In genomic region chr20:52812231-52812847, GRCh38 we compare ENCODE assay signal across 21 cellular contexts.
DNase-seq lines count a peak whose midpoint lies in the region; ATAC-seq and TF ChIP-seq lines count a peak whose summit lies in the region.
"Had no signal": no experiment of that assay in that cellular context is flagged by ENCODE, and none has a peak within 500 bp of the region (broad histone marks: within the 10 kb centered on the region; RNA-seq: fewer than 3 reads in every experiment).

No MANE protein-coding gene starts in this region.

- WGBS in aorta, 2 donors = 76 to 84% methylated on average over 4 of the region's 4 CpGs
- WGBS in psoas muscle, 3 donors = 82 to 84% (median 82%) methylated on average over 4 of the region's 4 CpGs

- H2AFZ ChIP-seq in OCI-LY3 (ENCODE audit: low read depth, low read length) = no peak overlapping the region

- DNase-seq in AG20443 (ENCODE audit: low spot score) (peak; percentile 43), GM12864 (ENCODE audit: low read depth) (no peak), fibroblast of mammary gland (ENCODE audit: low read depth) (peak; percentile 11), aorta (no peak), psoas muscle (no peak), putamen (ENCODE audit: low spot score) (no peak)
- no peak for DNase-seq in activated naive CD8-positive, alpha-beta T cell treated with anti-CD3 and anti-CD28 coated beads, Interleukin-2, amount 50 U/mL, for 24 hours
- DNase-seq: DMS79; IMR-90; NCI-H1092; NCI-H526 treated with DMSO at 0.1 percent for 48 hours; RPMI8226; stimulated activated naive B cell treated with anti-CD40 and anti-IgM and Interleukin-4, amounts not matched to agents 10 μg/mL and 1 μg/mL and 100 μg/mL, for 72 hours; thyroid gland; WERI-Rb-1 had no signal

- peaks cover 62% of the 10 kb centered on the region for H3K27me3 ChIP-seq in OCI-LY3 (ENCODE audit: low read depth, low read length)
- H3K27me3 ChIP-seq in aorta (ENCODE audit: control insufficient read depth in 1 of 2, insufficient read depth in 2 of 2, low read length in 1 of 2) = peaks cover 0 to 4% of the 10 kb centered on the region in 2 donors
- H3K27me3 ChIP-seq in psoas muscle (ENCODE audit: insufficient read depth in 3 of 3, low read length in 2 of 3) = peaks cover 0 to 5% (median 0%) of the 10 kb centered on the region in 3 donors
- H3K27me3 ChIP-seq: cardiac muscle cell, thyroid gland had no signal

- no peaks in the 10 kb centered on the region for H3K9me3 ChIP-seq in OCI-LY3 (ENCODE audit: insufficient read depth, low read length)
- peaks cover 2% of the 10 kb centered on the region for H3K9me3 ChIP-seq in aorta (ENCODE audit: control insufficient read depth, low read length)
- H3K9me3 ChIP-seq in psoas muscle = no peaks in the 10 kb centered on the region
- H3K9me3 ChIP-seq: thyroid gland had no signal

- H3K79me2 ChIP-seq in OCI-LY3 (ENCODE audit: low read length) = no peaks in the 10 kb centered on the region

- H3K4me2 ChIP-seq in OCI-LY3 (ENCODE audit: low read length) = no peak overlapping the region

- no peaks in the 10 kb centered on the region for H3K9me3 Mint-ChIP-seq in activated naive CD8-positive, alpha-beta T cell treated with anti-CD3 and anti-CD28 coated beads, Interleukin-2, amount 50 U/mL, for 24 hours
- H3K9me3 Mint-ChIP-seq: activated T-helper 1 cell treated with anti-CD3 and anti-CD28 coated beads, Interleukin-12 subunit alpha, Interleukin-12 subunit beta, Interleukin-2, Interleukin-4 antibody, amounts not matched to agents 30 ng/mL and 10 ng/mL and 1 ng/mL, durations not matched to agents 14 hours and 24 hours and 36 hours; memory B cell; natural killer cell treated with Interleukin-12 subunit alpha and Interleukin-12 subunit beta and Interleukin-15 and Interleukin-18, amount 100 ng/mL, for 72 hours; stimulated activated naive B cell treated with anti-CD40 and anti-IgM and Interleukin-4, amounts not matched to agents 10 μg/mL and 1 μg/mL and 100 μg/mL, for 72 hours had no signal

- no peaks in the 10 kb centered on the region for H4K20me1 ChIP-seq in OCI-LY3 (ENCODE audit: insufficient read depth, low read length)

- intact Hi-C loops in aorta (cut with DNase I) (no loop called here), psoas muscle (cut with DNase I) (no loop called here)

- no peak overlapping the region for H3K4me3 ChIP-seq in GM12864 (ENCODE audit: low read depth, low read length)
- H3K4me3 ChIP-seq in OCI-LY3 (ENCODE audit: low read length) = no peak overlapping the region
- no peak overlapping the region for H3K4me3 ChIP-seq in fibroblast of mammary gland (ENCODE audit: control insufficient read depth, low read depth, low read length)
- no peak overlapping the region for H3K4me3 ChIP-seq in aorta (ENCODE audit: low read length in 2 of 2)
- no peak overlapping the region for H3K4me3 ChIP-seq in psoas muscle
- H3K4me3 ChIP-seq: cardiac muscle cell, thyroid gland had no signal

- H3K36me3 ChIP-seq in OCI-LY3 (replicated peaks; ENCODE audit: low read depth, low read length) = no peaks in the 10 kb centered on the region
- no peaks in the 10 kb centered on the region for H3K36me3 ChIP-seq in aorta (ENCODE audit: control insufficient read depth in 1 of 2, insufficient read depth in 2 of 2, low read length in 1 of 2)
- H3K36me3 ChIP-seq in psoas muscle (ENCODE audit: insufficient read depth in 1 of 2, low read depth in 1 of 2) = no peaks in the 10 kb centered on the region
- H3K36me3 ChIP-seq: cardiac muscle cell, thyroid gland, WERI-Rb-1 had no signal

- peak; percentile 31 for TF ChIP-seq CTCF in GM12864 (IDR thresholded peaks at IDR 0.05; ENCODE audit: low read depth, low read length, missing control alignments)
- peak; percentile 23 for TF ChIP-seq CTCF in OCI-LY3 (IDR thresholded peaks at IDR 0.05; ENCODE audit: low read depth, low read length)
- TF ChIP-seq CTCF in fibroblast of mammary gland (conservative IDR thresholded peaks at IDR 0.05; ENCODE audit: control insufficient read depth, insufficient read depth, low read depth, low read length) = peak; percentile 4
- no peak for TF ChIP-seq CTCF in psoas muscle (IDR thresholded peaks at IDR 0.05)

- H3K27ac Mint-ChIP-seq in activated naive CD8-positive, alpha-beta T cell treated with anti-CD3 and anti-CD28 coated beads, Interleukin-2, amount 50 U/mL, for 24 hours = no peak overlapping the region
- H3K27ac Mint-ChIP-seq: activated T-helper 1 cell treated with anti-CD3 and anti-CD28 coated beads, Interleukin-12 subunit alpha, Interleukin-12 subunit beta, Interleukin-2, Interleukin-4 antibody, amounts not matched to agents 30 ng/mL and 10 ng/mL and 1 ng/mL, durations not matched to agents 14 hours and 24 hours and 36 hours; memory B cell; natural killer cell treated with Interleukin-12 subunit alpha and Interleukin-12 subunit beta and Interleukin-15 and Interleukin-18, amount 100 ng/mL, for 72 hours; stimulated activated naive B cell treated with anti-CD40 and anti-IgM and Interleukin-4, amounts not matched to agents 10 μg/mL and 1 μg/mL and 100 μg/mL, for 72 hours had no signal

- H3K4me1 ChIP-seq in OCI-LY3 (ENCODE audit: low read length) (no peaks in the 10 kb centered on the region), aorta (ENCODE audit: control insufficient read depth in 1 of 2, insufficient read depth in 2 of 2, low read length in 2 of 2) (no peaks in the 10 kb centered on the region), psoas muscle (no peaks in the 10 kb centered on the region)
- H3K4me1 ChIP-seq: thyroid gland had no signal

- no peaks in the 10 kb centered on the region for H3K36me3 Mint-ChIP-seq in activated naive CD8-positive, alpha-beta T cell treated with anti-CD3 and anti-CD28 coated beads, Interleukin-2, amount 50 U/mL, for 24 hours (ENCODE audit: low read depth)
- H3K36me3 Mint-ChIP-seq: memory B cell; natural killer cell treated with Interleukin-12 subunit alpha and Interleukin-12 subunit beta and Interleukin-15 and Interleukin-18, amount 100 ng/mL, for 72 hours; stimulated activated naive B cell treated with anti-CD40 and anti-IgM and Interleukin-4, amounts not matched to agents 10 μg/mL and 1 μg/mL and 100 μg/mL, for 72 hours had no signal

- ATAC-seq in aorta (ENCODE audit: low FRiP score) (no peak), psoas muscle (no peak)
- no peak for ATAC-seq in activated naive CD8-positive, alpha-beta T cell treated with anti-CD3 and anti-CD28 coated beads, Interleukin-2, amount 50 U/mL, for 24 hours
- ATAC-seq: natural killer cell treated with Interleukin-12 subunit alpha and Interleukin-12 subunit beta and Interleukin-15 and Interleukin-18, amount 100 ng/mL, for 72 hours; stimulated activated naive B cell treated with anti-CD40 and anti-IgM and Interleukin-4, amounts not matched to agents 10 μg/mL and 1 μg/mL and 100 μg/mL, for 72 hours had no signal

- H3K4me3 Mint-ChIP-seq in activated naive CD8-positive, alpha-beta T cell treated with anti-CD3 and anti-CD28 coated beads, Interleukin-2, amount 50 U/mL, for 24 hours = no peak overlapping the region
- H3K4me3 Mint-ChIP-seq: activated T-helper 1 cell treated with anti-CD3 and anti-CD28 coated beads, Interleukin-12 subunit alpha, Interleukin-12 subunit beta, Interleukin-2, Interleukin-4 antibody, amounts not matched to agents 30 ng/mL and 10 ng/mL and 1 ng/mL, durations not matched to agents 14 hours and 24 hours and 36 hours; memory B cell; natural killer cell treated with Interleukin-12 subunit alpha and Interleukin-12 subunit beta and Interleukin-15 and Interleukin-18, amount 100 ng/mL, for 72 hours; stimulated activated naive B cell treated with anti-CD40 and anti-IgM and Interleukin-4, amounts not matched to agents 10 μg/mL and 1 μg/mL and 100 μg/mL, for 72 hours had no signal

- H3K27me3 Mint-ChIP-seq in activated naive CD8-positive, alpha-beta T cell treated with anti-CD3 and anti-CD28 coated beads, Interleukin-2, amount 50 U/mL, for 24 hours = peaks cover 10% of the 10 kb centered on the region

- H3K9ac ChIP-seq in OCI-LY3 (ENCODE audit: low read length) = no peak overlapping the region

- no peak overlapping the region for H3K27ac ChIP-seq in OCI-LY3 (ENCODE audit: low read length)
- no peak overlapping the region for H3K27ac ChIP-seq in aorta (ENCODE audit: low read depth in 1 of 2, low read length in 2 of 2)
- no peak overlapping the region for H3K27ac ChIP-seq in psoas muscle
- H3K27ac ChIP-seq: C4-2B, cardiac muscle cell, thyroid gland, WERI-Rb-1 had no signal

- H3K4me1 Mint-ChIP-seq in activated naive CD8-positive, alpha-beta T cell treated with anti-CD3 and anti-CD28 coated beads, Interleukin-2, amount 50 U/mL, for 24 hours = no peaks in the 10 kb centered on the region
- H3K4me1 Mint-ChIP-seq: memory B cell; stimulated activated naive B cell treated with anti-CD40 and anti-IgM and Interleukin-4, amounts not matched to agents 10 μg/mL and 1 μg/mL and 100 μg/mL, for 72 hours had no signal

Comparison
In these comparisons a context has a peak if more than half of its experiments do, and no peak if none do; other contexts are left out.
1. DNase-seq: peak in AG20443 (single experiment) and fibroblast of mammary gland (single experiment); none in GM12864 (single experiment), aorta (0 of 2), psoas muscle (0 of 2), activated naive CD8-positive, alpha-beta T cell treated with anti-CD3 and anti-CD28 coated beads, Interleukin-2, amount 50 U/mL, for 24 hours (single experiment) and putamen (single experiment).